Comparison of ENCODE assay signal across 13 cellular contexts in genomic region chr12:28683371-28683770, GRCh38.
"Had no signal": no experiment of that assay in that cellular context is flagged by ENCODE, and none has a peak within 500 bp of the region (broad histone marks: within the 10 kb centered on the region; RNA-seq: fewer than 3 reads in every experiment).

No MANE protein-coding gene starts in this region.

- H3K27ac ChIP-seq: ascending aorta, heart right ventricle, neural progenitor cell, ovary, spleen, suprapubic skin, upper lobe of left lung had no signal

- H3K4me1 ChIP-seq: ascending aorta, heart right ventricle, neural progenitor cell, spleen, suprapubic skin, upper lobe of left lung had no signal

- H3K9ac ChIP-seq: neural progenitor cell had no signal

- H3K9me3 ChIP-seq: ascending aorta, ovary, spleen, suprapubic skin, upper lobe of left lung had no signal

- DNase-seq: activated CD4-positive, alpha-beta T cell treated with anti-CD3 and anti-CD28 coated beads, Interleukin-2, amount 50 U/mL, for 1 hour; activated CD8-positive, alpha-beta memory T cell treated with anti-CD3 and anti-CD28 coated beads for 24 hours; activated gamma-delta T cell treated with Interleukin-2 at 50 U/mL for 16 hours; activated naive CD8-positive, alpha-beta T cell treated with anti-CD3 and anti-CD28 coated beads, Interleukin-2, amount 10 ng/mL, durations not matched to agents 7 days and 5 days; heart right ventricle; naive B cell; ovary; spleen; upper lobe of left lung had no signal

- H3K4me3 ChIP-seq: ascending aorta, heart right ventricle, neural progenitor cell, ovary, spleen, suprapubic skin, upper lobe of left lung had no signal

- ATAC-seq: heart right ventricle, sciatic nerve had no signal

- H3K4me2 ChIP-seq: neural progenitor cell had no signal

- H3K36me3 ChIP-seq: ascending aorta, heart right ventricle, neural progenitor cell, ovary, spleen, suprapubic skin, upper lobe of left lung had no signal

- H3K27me3 ChIP-seq: ascending aorta, heart right ventricle, neural progenitor cell, ovary, spleen, suprapubic skin, upper lobe of left lung had no signal
